21 cellular contexts compared by ENCODE assay signal in the genomic region with DNA sequence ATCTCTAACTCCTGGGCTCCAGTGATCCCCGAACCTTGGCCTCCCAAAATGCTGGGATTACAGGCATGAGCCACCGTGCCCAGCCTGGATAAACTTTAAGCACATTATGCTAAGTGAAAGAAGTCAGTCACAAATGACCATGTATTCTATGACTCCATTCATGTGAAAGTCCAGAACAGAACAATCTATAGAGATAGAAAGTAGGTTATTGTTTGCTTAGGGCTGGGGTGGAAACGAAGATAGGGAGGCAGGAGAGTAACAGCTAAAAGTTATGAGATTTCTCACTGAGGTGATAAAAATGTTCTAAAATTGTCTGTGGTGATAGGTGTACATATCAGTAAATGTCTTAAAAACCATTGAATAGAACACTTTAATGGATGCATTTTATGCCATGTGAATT. TPM values are rescaled to one million over a fixed set of nuclear protein-coding genes. Genes with fewer than 3 reads are reported as not detected.
A peak's percentile ranks its signal among the peaks of the same experiment; 100 is the strongest.
DNase-seq lines count a peak whose midpoint lies in the region; ATAC-seq and TF ChIP-seq lines count a peak whose summit lies in the region.
"Had no signal": no experiment of that assay in that cellular context is flagged by ENCODE, and none has a peak within 500 bp of the region (broad histone marks: within the 10 kb centered on the region; RNA-seq: fewer than 3 reads in every experiment).

No MANE protein-coding gene starts in this region.

- DNase-seq in SK-MEL-5 (ENCODE audit: low read depth, low spot score) (peak; percentile 9), mucosa of descending colon (no peak)
- no peak for DNase-seq in activated CD4-positive, alpha-beta T cell treated with anti-CD3 and anti-CD28 coated beads for 1 hour
- DNase-seq in activated CD4-positive, alpha-beta T cell treated with anti-CD3 and anti-CD28 coated beads for 48 hours: no peak
- DNase-seq: 8988T; ACHN; AML-193; BE2C; CD4-positive, alpha-beta T cell; CD8-positive, alpha-beta memory T cell; DMS 273 treated with DMSO at 0.1 percent for 48 hours; DMS79; EL; GDM1; H7 had no signal

- in situ Hi-C loops in SK-MEL-5 (cut with HindIII; ENCODE audit: low pct_unique_long_range_greater_than_20kb, low sequenced_read_pairs): no loop called here

- H3K36me3 ChIP-seq in mucosa of descending colon (ENCODE audit: low read depth): no peaks in the 10 kb centered on the region
- H3K36me3 ChIP-seq: BE2C; BLaER1 treated with 17β-estradiol and CSF1 and Interleukin-3, amounts not matched to agents 10 nM and 100 nM had no signal

- no peak for TF ChIP-seq CTCF in mucosa of descending colon (IDR thresholded peaks at IDR 0.05)

- peak; percentile 57 for ATAC-seq in GM18868 (IDR thresholded peaks at IDR 0.05; ENCODE audit: unreplicated experiment)
- ATAC-seq in mucosa of descending colon: peak; percentile 39
- no peak for ATAC-seq in GM21515 (IDR thresholded peaks at IDR 0.05; ENCODE audit: unreplicated experiment)
- ATAC-seq: A549, GM12878 had no signal

- H3K4me3 ChIP-seq in mucosa of descending colon: no peak overlapping the region
- H3K4me3 ChIP-seq: A549; BLaER1 treated with 17β-estradiol and CSF1 and Interleukin-3, amounts not matched to agents 10 nM and 100 nM; GM12878; GM23248 had no signal

- no peaks in the 10 kb centered on the region for H3K9me3 ChIP-seq in mucosa of descending colon
- H3K9me3 ChIP-seq: A549; BE2C; BLaER1 treated with 17β-estradiol and CSF1 and Interleukin-3, amounts not matched to agents 10 nM and 100 nM had no signal

- intact Hi-C loops in mucosa of descending colon (cut with DNase I, micrococcal nuclease): no loop called here

- no peaks in the 10 kb centered on the region for H3K4me1 ChIP-seq in mucosa of descending colon (ENCODE audit: low read depth)
- H3K4me1 ChIP-seq: A549, BE2C had no signal

RNA-seq across cellular contexts. Expression of a gene that starts 40.9 kb away (rescaled TPM):
- total RNA-seq in SK-MEL-5 (2014; rRNA removed; shearing (Covaris generic)): 18.7 and 19.7 TPM in 2 replicates
- 22.4 and 25.5 TPM in 2 replicates for polyA plus RNA-seq in SK-MEL-5 (2015; cell fraction: cytosol; rRNA removed)
- 10.3 and 15.8 TPM in 2 replicates for polyA plus RNA-seq in SK-MEL-5 (2015; cell fraction: nucleus; rRNA removed)
- total RNA-seq in mucosa of descending colon: 100 to 1,000 TPM in 1 of 3 donors, 10 to 100 TPM in 2; 73.9 to 103 (median 88.1) TPM
